19 cellular contexts compared by ENCODE assay signal in the genomic region with DNA sequence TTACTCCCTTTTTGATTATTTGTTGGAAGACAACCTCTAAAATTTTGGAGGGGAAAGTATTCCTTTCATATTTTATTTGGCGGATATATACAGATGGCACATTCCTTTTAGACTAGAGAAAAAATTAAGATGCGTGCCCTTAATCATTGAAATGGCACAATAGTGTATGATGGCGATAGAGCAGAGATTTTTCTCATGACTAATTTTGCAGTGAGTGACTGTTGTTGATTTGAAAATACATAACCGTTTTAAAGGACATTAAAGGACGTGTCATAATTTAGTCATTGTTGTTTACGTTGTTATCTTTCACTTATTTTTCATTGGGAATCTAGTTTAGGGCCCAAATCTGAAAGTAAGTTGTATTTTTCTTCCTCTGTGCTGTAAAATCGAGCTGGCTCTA.
DNase-seq lines count a peak whose midpoint lies in the region; ATAC-seq and TF ChIP-seq lines count a peak whose summit lies in the region.
"Had no signal": no experiment of that assay in that cellular context is flagged by ENCODE, and none has a peak within 500 bp of the region (broad histone marks: within the 10 kb centered on the region; RNA-seq: fewer than 3 reads in every experiment).

No MANE protein-coding gene starts in this region.

- no peaks in the 10 kb centered on the region for H3K9me3 Mint-ChIP-seq in mesothelial cell of epicardium
- H3K9me3 Mint-ChIP-seq: activated T-cell treated with anti-CD3 and anti-CD28 coated beads, Interleukin-2, amount 50 U/mL, for 72 hours; effector memory CD8-positive, alpha-beta T cell; naive thymus-derived CD8-positive, alpha-beta T cell; stimulated activated naive B cell treated with anti-CD40 and anti-IgM and Interleukin-4, amounts not matched to agents 10 μg/mL and 1 μg/mL and 100 μg/mL, for 72 hours; T-helper 1 cell treated with Interleukin-12 subunit alpha and Interleukin-12 subunit beta and Interleukin-4 antibody, amounts not matched to agents 30 μg/mL and 1 μg/mL, for 36 hours; type B pancreatic cell had no signal

- H3K4me1 Mint-ChIP-seq in mesothelial cell of epicardium: peaks cover 69% of the 10 kb centered on the region

- no peak overlapping the region for H3K56ac ChIP-seq in mesendoderm (ENCODE audit: low read length)

- H3K27me3 ChIP-seq in right atrium auricular region (no peaks in the 10 kb centered on the region), ectodermal cell (ENCODE audit: control insufficient read depth, insufficient read depth, low read length, poor library complexity, severe bottlenecking) (no peaks in the 10 kb centered on the region), mesendoderm (ENCODE audit: insufficient read depth, low read length, poor library complexity) (no peaks in the 10 kb centered on the region)

- peaks cover 13% of the 10 kb centered on the region for H3K79me1 ChIP-seq in mesendoderm (ENCODE audit: low read length)

- H2BK120ac ChIP-seq in mesendoderm (ENCODE audit: low read depth, low read length): no peak overlapping the region

- H3K27ac ChIP-seq in right atrium auricular region (peak overlapping the region; percentile 61 to 67), ectodermal cell (ENCODE audit: insufficient read depth, low read depth, low read length, poor library complexity, severe bottlenecking) (peak overlapping the region; percentile 47), mesendoderm (ENCODE audit: low read depth, low read length) (no peak overlapping the region)

- no peak overlapping the region for H3K4me3 Mint-ChIP-seq in mesothelial cell of epicardium
- H3K4me3 Mint-ChIP-seq: activated CD8-positive, alpha-beta T cell treated with anti-CD3 and anti-CD28 coated beads, Interleukin-2, amount 10 ng/mL, durations not matched to agents 7 days and 5 days; activated naive CD8-positive, alpha-beta T cell; activated T-cell treated with anti-CD3 and anti-CD28 coated beads, Interleukin-2, amount 50 U/mL, for 72 hours; effector memory CD8-positive, alpha-beta T cell; naive thymus-derived CD8-positive, alpha-beta T cell; stimulated activated naive B cell treated with anti-CD40 and anti-IgM and Interleukin-4, amounts not matched to agents 10 μg/mL and 1 μg/mL and 100 μg/mL, for 72 hours; T-helper 1 cell treated with Interleukin-12 subunit alpha and Interleukin-12 subunit beta and Interleukin-4 antibody, amounts not matched to agents 30 μg/mL and 1 μg/mL, for 36 hours had no signal

- no peak overlapping the region for H3K4ac ChIP-seq in mesendoderm (ENCODE audit: low read depth, low read length)

- DNase-seq in right atrium auricular region (ENCODE audit: low spot score): no peak
- DNase-seq in cardiac septum (ENCODE audit: low spot score): no peak
- DNase-seq in mesothelial cell of epicardium (ENCODE audit: low spot score in 2 of 2, unreplicated experiment in 2 of 2): no peak
- DNase-seq in G401 (ENCODE audit: low spot score): no peak
- no peak for DNase-seq in mesendoderm
- no peak for DNase-seq in NCI-H748 (lab: John Stamatoyannopoulos, UW; ENCODE audit: unreplicated experiment)
- DNase-seq: activated CD8-positive, alpha-beta T cell treated with anti-CD3 and anti-CD28 coated beads, Interleukin-2, amount 10 ng/mL, durations not matched to agents 7 days and 5 days; activated T-cell treated with anti-CD3 and anti-CD28 coated beads, Interleukin-2, amount 50 U/mL, for 72 hours; effector memory CD8-positive, alpha-beta T cell; naive thymus-derived CD8-positive, alpha-beta T cell; stimulated activated CD4-positive, alpha-beta T cell treated with anti-CD3 and anti-CD28 coated beads, Interleukin-15, amount 100 ng/mL, for 24 hours; stimulated activated naive B cell treated with anti-CD40 and anti-IgM and Interleukin-4, amounts not matched to agents 10 μg/mL and 1 μg/mL and 100 μg/mL, for 72 hours had no signal

- no peak for TF ChIP-seq CTCF in right atrium auricular region (IDR thresholded peaks at IDR 0.05)
- no peak for TF ChIP-seq CTCF in mesothelial cell of epicardium (IDR thresholded peaks at IDR 0.05; ENCODE audit: unreplicated experiment)

- no peaks in the 10 kb centered on the region for H3K27me3 Mint-ChIP-seq in mesothelial cell of epicardium (ENCODE audit: low read depth)
- H3K27me3 Mint-ChIP-seq: activated naive CD8-positive, alpha-beta T cell; effector memory CD8-positive, alpha-beta T cell; naive thymus-derived CD8-positive, alpha-beta T cell; stimulated activated naive B cell treated with anti-CD40 and anti-IgM and Interleukin-4, amounts not matched to agents 10 μg/mL and 1 μg/mL and 100 μg/mL, for 72 hours; type B pancreatic cell had no signal

- H2BK5ac ChIP-seq in mesendoderm (ENCODE audit: low read length): no peak overlapping the region

- H3K36me3 ChIP-seq in right atrium auricular region (no peaks in the 10 kb centered on the region), ectodermal cell (ENCODE audit: control insufficient read depth, insufficient read depth, low read length) (no peaks in the 10 kb centered on the region), mesendoderm (ENCODE audit: control insufficient read depth, insufficient read depth, low read length) (no peaks in the 10 kb centered on the region)
- H3K36me3 ChIP-seq: prostate gland had no signal

- no peak overlapping the region for H3K23ac ChIP-seq in mesendoderm (ENCODE audit: low read length)

- H3K4me1 ChIP-seq in right atrium auricular region: peaks cover 0 to 60% of the 10 kb centered on the region in 2 donors
- H3K4me1 ChIP-seq in ectodermal cell (ENCODE audit: control insufficient read depth, insufficient read depth, low read length): peaks cover 15% of the 10 kb centered on the region
- H3K4me1 ChIP-seq in mesendoderm (ENCODE audit: control insufficient read depth, low read depth, low read length): peaks cover 6% of the 10 kb centered on the region
- H3K4me1 ChIP-seq: prostate gland had no signal

- H4K8ac ChIP-seq in mesendoderm (ENCODE audit: low read depth, low read length): no peak overlapping the region

- H3K18ac ChIP-seq in mesendoderm (ENCODE audit: low read length): no peak overlapping the region

- no peak overlapping the region for H2AK5ac ChIP-seq in mesendoderm (ENCODE audit: low read length)

- H3K4me3 ChIP-seq in right atrium auricular region (no peak overlapping the region), ectodermal cell (ENCODE audit: insufficient read depth, low read depth, low read length) (no peak overlapping the region), mesendoderm (ENCODE audit: low read length) (no peak overlapping the region)
- H3K4me3 ChIP-seq: prostate gland had no signal

- H3K36me3 Mint-ChIP-seq in mesothelial cell of epicardium: peaks cover 1% of the 10 kb centered on the region

- in situ Hi-C loops in G401 (cut with HindIII; ENCODE audit: low sequenced_read_pairs): no loop called here

- 91 to 94% methylated on average over 6 of the region's 7 CpGs for WGBS in ectodermal cell, 2 experiments
- WGBS in mesendoderm (ENCODE audit: extremely low coverage, insufficient coverage, low lambda C conversion rate): no CpG with 5 or more reads among the region's 7 CpGs

- peak overlapping the region; percentile 48 for H3K27ac Mint-ChIP-seq in mesothelial cell of epicardium
- H3K27ac Mint-ChIP-seq: activated CD8-positive, alpha-beta T cell treated with anti-CD3 and anti-CD28 coated beads, Interleukin-2, amount 10 ng/mL, durations not matched to agents 7 days and 5 days; activated naive CD8-positive, alpha-beta T cell; activated T-cell treated with anti-CD3 and anti-CD28 coated beads, Interleukin-2, amount 50 U/mL, for 72 hours; effector memory CD8-positive, alpha-beta T cell; stimulated activated naive B cell treated with anti-CD40 and anti-IgM and Interleukin-4, amounts not matched to agents 10 μg/mL and 1 μg/mL and 100 μg/mL, for 72 hours; T-helper 1 cell treated with Interleukin-12 subunit alpha and Interleukin-12 subunit beta and Interleukin-4 antibody, amounts not matched to agents 30 μg/mL and 1 μg/mL, for 36 hours had no signal

- no peaks in the 10 kb centered on the region for H3K9me3 ChIP-seq in right atrium auricular region
- no peaks in the 10 kb centered on the region for H3K9me3 ChIP-seq in ectodermal cell (ENCODE audit: control insufficient read depth, low read length)
- H3K9me3 ChIP-seq: prostate gland had no signal

- H2BK15ac ChIP-seq in mesendoderm (replicated peaks; ENCODE audit: low read depth): no peak overlapping the region

- ATAC-seq in HG02870 (IDR thresholded peaks at IDR 0.05; ENCODE audit: unreplicated experiment): no peak
- ATAC-seq: activated CD8-positive, alpha-beta T cell treated with anti-CD3 and anti-CD28 coated beads, Interleukin-2, amount 10 ng/mL, durations not matched to agents 7 days and 5 days; activated T-cell treated with anti-CD3 and anti-CD28 coated beads, Interleukin-2, amount 50 U/mL, for 72 hours; effector memory CD8-positive, alpha-beta T cell; HCT116; naive thymus-derived CD8-positive, alpha-beta T cell; stimulated activated naive B cell treated with anti-CD40 and anti-IgM and Interleukin-4, amounts not matched to agents 10 μg/mL and 1 μg/mL and 100 μg/mL, for 72 hours had no signal

- H3K79me2 ChIP-seq in mesendoderm (ENCODE audit: control insufficient read depth, insufficient read depth, low read length): peaks cover 12% of the 10 kb centered on the region

- no peak overlapping the region for H3K9ac ChIP-seq in mesendoderm (ENCODE audit: low read length)

- H3K4me2 ChIP-seq in mesendoderm (ENCODE audit: low read length): no peak overlapping the region

- H4K5ac ChIP-seq in mesendoderm (ENCODE audit: low read length): no peak overlapping the region

- intact Hi-C loops in cardiac septum (cut with DNase I): loop anchor here (2.0 kb wide), 1 partner anchor 61 kb away; a partner anchor contains a TSS
